Comparison of ENCODE assay signal across 8 cellular contexts in genomic region chr7:29685651-29686271, GRCh38.
DNase-seq lines count a peak whose midpoint lies in the region; ATAC-seq and TF ChIP-seq lines count a peak whose summit lies in the region.
"Not testable (repeated sequence)": the region's sequence is repeated elsewhere in the genome, so short reads cannot be mapped to it uniquely, and the experiment has no call there.

No MANE protein-coding gene starts in this region.

- not testable (repeated sequence) for H3K4me1 Mint-ChIP-seq in CD4-positive, alpha-beta memory T cell; activated CD4-positive, alpha-beta memory T cell treated with anti-CD3 and anti-CD28 coated beads for 36 hours (ENCODE audit: low read depth)
- H3K4me1 Mint-ChIP-seq in neural crest cell, result peaks cover 23% of the 10 kb centered on the region

- not testable (repeated sequence) for H3K36me3 Mint-ChIP-seq in CD4-positive, alpha-beta memory T cell; activated CD4-positive, alpha-beta memory T cell treated with anti-CD3 and anti-CD28 coated beads for 36 hours; neural crest cell (ENCODE audit: low read depth)

- POLR2A ChIA-PET in CD4-positive, alpha-beta memory T cell (lab: Charles Lee; ENCODE audit: partially characterized antibody); activated CD4-positive, alpha-beta memory T cell treated with anti-CD3 and anti-CD28 coated beads for 36 hours (lab: Charles Lee): not testable (repeated sequence)

- not testable (repeated sequence) for DNase-seq in CD4-positive, alpha-beta memory T cell; activated CD4-positive, alpha-beta memory T cell treated with anti-CD3 and anti-CD28 coated beads for 36 hours; coronary artery (ENCODE audit: low spot score); neural crest cell (ENCODE audit: low read depth, low spot score); testis
- peak; percentile 62 for DNase-seq in NCI-H82 (lab: John Stamatoyannopoulos, UW)

- H3K4me1 ChIP-seq in CD4-positive, alpha-beta memory T cell (ENCODE audit: insufficient read depth, low read length); iPS-15b (ENCODE audit: control insufficient read depth, insufficient read depth, low read length); testis: not testable (repeated sequence)

- H3K4me3 ChIP-seq in CD4-positive, alpha-beta memory T cell (ENCODE audit: low read length in 2 of 2), result not testable (repeated sequence)
- H3K4me3 ChIP-seq in coronary artery (peak overlapping the region; percentile 99), iPS-15b (ENCODE audit: low read depth, low read length) (peak overlapping the region; percentile 59), testis (peak overlapping the region; percentile 74 to 77)

- H3K4me3 Mint-ChIP-seq in CD4-positive, alpha-beta memory T cell, result peak overlapping the region; percentile 25 to 78 (median 58)
- peak overlapping the region; percentile 43 for H3K4me3 Mint-ChIP-seq in activated CD4-positive, alpha-beta memory T cell treated with anti-CD3 and anti-CD28 coated beads for 36 hours
- H3K4me3 Mint-ChIP-seq in neural crest cell, result peak overlapping the region; percentile 81

- not testable (repeated sequence) for TF ChIP-seq CTCF in coronary artery (IDR thresholded peaks at IDR 0.05); neural crest cell (conservative IDR thresholded peaks at IDR 0.05); testis (IDR thresholded peaks at IDR 0.05)

- intact Hi-C loops in CD4-positive, alpha-beta memory T cell (cut with micrococcal nuclease); activated CD4-positive, alpha-beta memory T cell treated with anti-CD3 and anti-CD28 coated beads for 36 hours (cut with micrococcal nuclease); testis (cut with DNase I; ENCODE audit: low total_unique reads): not testable (repeated sequence)

- not testable (repeated sequence) for TF ChIP-seq POLR2A in testis (IDR thresholded peaks at IDR 0.05)

- H3K9me3 ChIP-seq in CD4-positive, alpha-beta memory T cell (ENCODE audit: control insufficient read depth in 1 of 2, low read length in 2 of 2); iPS-15b (ENCODE audit: control insufficient read depth, insufficient read depth, low read length); testis: not testable (repeated sequence)

- peak; percentile 3 for ATAC-seq in HG02852 (IDR thresholded peaks at IDR 0.05; ENCODE audit: unreplicated experiment)

- not testable (repeated sequence) for H3K9ac ChIP-seq in iPS-15b (ENCODE audit: low read depth, low read length)

- CTCF ChIA-PET in CD4-positive, alpha-beta memory T cell (lab: Charles Lee; ENCODE audit: partially characterized antibody), result not testable (repeated sequence)
- CTCF ChIA-PET in activated CD4-positive, alpha-beta memory T cell treated with anti-CD3 and anti-CD28 coated beads for 36 hours (lab: Charles Lee), result interaction anchor here (0.7 kb wide), 1 partner anchor 22 kb away, joined by 6 read pairs; no protein-coding TSS in a partner anchor

- 2% methylated on average over 16 to 21 of the region's 21 CpGs for WGBS in testis, 2 donors

- not testable (repeated sequence) for H3K27me3 ChIP-seq in CD4-positive, alpha-beta memory T cell (ENCODE audit: insufficient read depth, low read length); iPS-15b (ENCODE audit: control insufficient read depth, insufficient read depth, low read length); testis

- H3K36me3 ChIP-seq in CD4-positive, alpha-beta memory T cell (ENCODE audit: insufficient read depth, low read length); iPS-15b (ENCODE audit: control insufficient read depth, insufficient read depth, low read length); testis (ENCODE audit: low read depth, missing control alignments): not testable (repeated sequence)

- not testable (repeated sequence) for H3K9me3 Mint-ChIP-seq in CD4-positive, alpha-beta memory T cell; activated CD4-positive, alpha-beta memory T cell treated with anti-CD3 and anti-CD28 coated beads for 36 hours; neural crest cell

- H3K27ac ChIP-seq in CD4-positive, alpha-beta memory T cell (ENCODE audit: low read depth, low read length), result not testable (repeated sequence)
- H3K27ac ChIP-seq in coronary artery, result peak overlapping the region; percentile 97 to 100
- H3K27ac ChIP-seq in testis, result peak overlapping the region; percentile 86 to 98

- H3K27ac Mint-ChIP-seq in CD4-positive, alpha-beta memory T cell; activated CD4-positive, alpha-beta memory T cell treated with anti-CD3 and anti-CD28 coated beads for 36 hours; neural crest cell (ENCODE audit: unreplicated experiment): not testable (repeated sequence)

- peaks cover 18 to 20% of the 10 kb centered on the region in 2 donors for H3K27me3 Mint-ChIP-seq in CD4-positive, alpha-beta memory T cell
- H3K27me3 Mint-ChIP-seq in activated CD4-positive, alpha-beta memory T cell treated with anti-CD3 and anti-CD28 coated beads for 36 hours, result peaks cover 18% of the 10 kb centered on the region
- not testable (repeated sequence) for H3K27me3 Mint-ChIP-seq in neural crest cell (ENCODE audit: low read depth)
